In genomic region chr19:45485301-45486077, GRCh38 we compare ENCODE assay signal across 8 cellular contexts. TPM values are rescaled to one million over a fixed set of nuclear protein-coding genes. Genes with fewer than 3 reads are reported as not detected.
DNase-seq lines count a peak whose midpoint lies in the region; ATAC-seq, FAIRE-seq and TF ChIP-seq lines count a peak whose summit lies in the region.

No MANE protein-coding gene starts in this region.

- peak overlapping the region; percentile 88 for H3K27ac ChIP-seq in endodermal cell (ENCODE audit: low read depth, low read length)

- H3K9ac ChIP-seq in endodermal cell (ENCODE audit: extremely low read depth, low read length, poor library complexity, severe bottlenecking), result peak overlapping the region; percentile 64

- no peaks in the 10 kb centered on the region for H3K27me3 Mint-ChIP-seq in activated CD8-positive, alpha-beta memory T cell treated with anti-CD3 and anti-CD28 coated beads, Interleukin-2, amount 10 ng/mL, durations not matched to agents 7 days and 5 days
- H3K27me3 Mint-ChIP-seq in endodermal cell (ENCODE audit: insufficient read depth), result no peaks in the 10 kb centered on the region
- no peaks in the 10 kb centered on the region for H3K27me3 Mint-ChIP-seq in mesothelial cell of epicardium (ENCODE audit: low read depth)

- peaks cover 12% of the 10 kb centered on the region for H3K4me1 Mint-ChIP-seq in activated CD8-positive, alpha-beta memory T cell treated with anti-CD3 and anti-CD28 coated beads, Interleukin-2, amount 10 ng/mL, durations not matched to agents 7 days and 5 days
- no peaks in the 10 kb centered on the region for H3K4me1 Mint-ChIP-seq in endodermal cell
- no peaks in the 10 kb centered on the region for H3K4me1 Mint-ChIP-seq in mesothelial cell of epicardium

- in situ Hi-C loops in Caki2 (cut with HindIII; ENCODE audit: low pct_unique_long_range_greater_than_20kb, low sequenced_read_pairs), result no loop called here

- TF ChIP-seq CTCF in endodermal cell (conservative IDR thresholded peaks at IDR 0.05), result peak; percentile 76
- peak; percentile 93 for TF ChIP-seq CTCF in mesothelial cell of epicardium (IDR thresholded peaks at IDR 0.05; ENCODE audit: unreplicated experiment)

- no peaks in the 10 kb centered on the region for H3K36me3 Mint-ChIP-seq in activated CD8-positive, alpha-beta memory T cell treated with anti-CD3 and anti-CD28 coated beads, Interleukin-2, amount 10 ng/mL, durations not matched to agents 7 days and 5 days
- H3K36me3 Mint-ChIP-seq in endodermal cell (ENCODE audit: low read depth), result peaks cover 7% of the 10 kb centered on the region
- no peaks in the 10 kb centered on the region for H3K36me3 Mint-ChIP-seq in mesothelial cell of epicardium

- ATAC-seq in GM21367 (IDR thresholded peaks at IDR 0.05; ENCODE audit: unreplicated experiment), result peak; percentile 84
- peak; percentile 98 for ATAC-seq in activated CD8-positive, alpha-beta memory T cell treated with anti-CD3 and anti-CD28 coated beads, Interleukin-2, amount 10 ng/mL, durations not matched to agents 7 days and 5 days

- no peaks in the 10 kb centered on the region for H3K9me3 ChIP-seq in endodermal cell (ENCODE audit: control insufficient read depth, low read length)

- peak overlapping the region; percentile 81 for H3K4me3 ChIP-seq in endodermal cell (ENCODE audit: low read length)

- H3K27ac Mint-ChIP-seq in activated CD8-positive, alpha-beta memory T cell treated with anti-CD3 and anti-CD28 coated beads, Interleukin-2, amount 10 ng/mL, durations not matched to agents 7 days and 5 days, result peak overlapping the region; percentile 90
- H3K27ac Mint-ChIP-seq in endodermal cell (peak overlapping the region; percentile 96), mesothelial cell of epicardium (peak overlapping the region; percentile 91)

- H3K9me3 Mint-ChIP-seq in activated CD8-positive, alpha-beta memory T cell treated with anti-CD3 and anti-CD28 coated beads, Interleukin-2, amount 10 ng/mL, durations not matched to agents 7 days and 5 days (ENCODE audit: low read depth), result no peaks in the 10 kb centered on the region
- H3K9me3 Mint-ChIP-seq in endodermal cell (no peaks in the 10 kb centered on the region), mesothelial cell of epicardium (no peaks in the 10 kb centered on the region)

- DNase-seq in Caki2 (ENCODE audit: low read depth) (peak; percentile 87), HTR-8/SVneo (ENCODE audit: insufficient read length, low spot score) (peak; percentile 87), NOMO-1 (lab: John Stamatoyannopoulos, UW; ENCODE audit: unreplicated experiment in 2 of 2) (peak; percentile 89 to 93), endodermal cell (peak; percentile 99), mesothelial cell of epicardium (ENCODE audit: low spot score in 2 of 2, unreplicated experiment in 2 of 2) (peak; percentile 94 to 98)
- DNase-seq in activated CD8-positive, alpha-beta memory T cell treated with anti-CD3 and anti-CD28 coated beads, Interleukin-2, amount 10 ng/mL, durations not matched to agents 7 days and 5 days, result peak; percentile 99
- peak; percentile 91 to 95 for DNase-seq in stimulated activated CD8-positive, alpha-beta memory T cell treated with anti-CD3 and anti-CD28 coated beads, Interleukin-15, amount 100 ng/mL, for 4 hours (ENCODE audit: low read depth in 2 of 2)

- H3K4me1 ChIP-seq in endodermal cell (ENCODE audit: control insufficient read depth, insufficient read depth, low read length), result no peaks in the 10 kb centered on the region

- peak; percentile 78 for FAIRE-seq in HTR-8/SVneo (lab: Jason Lieb, UNC)

- H3K27me3 ChIP-seq in endodermal cell (ENCODE audit: control insufficient read depth, insufficient read depth, low read length, poor library complexity, severe bottlenecking), result no peaks in the 10 kb centered on the region

- peak overlapping the region; percentile 85 for H3K4me3 Mint-ChIP-seq in activated CD8-positive, alpha-beta memory T cell treated with anti-CD3 and anti-CD28 coated beads, Interleukin-2, amount 10 ng/mL, durations not matched to agents 7 days and 5 days
- H3K4me3 Mint-ChIP-seq in endodermal cell, result peak overlapping the region; percentile 76
- H3K4me3 Mint-ChIP-seq in mesothelial cell of epicardium, result peak overlapping the region; percentile 92

- CTCF ChIA-PET in activated CD8-positive, alpha-beta memory T cell treated with anti-CD3 and anti-CD28 coated beads, Interleukin-2, amount 10 ng/mL, durations not matched to agents 7 days and 5 days (lab: Charles Lee), result interaction anchor here (0.6 to 23.2 kb wide), 49 partner anchors 6 to 231 kb away, joined by 3 to 1113 read pairs (median 4); partner anchors contain the start of genes ERCC1, FOSB, OPA3 and PPM1N

- peaks cover 3% of the 10 kb centered on the region for H3K36me3 ChIP-seq in endodermal cell (ENCODE audit: control insufficient read depth, insufficient read depth, low read length)

- WGBS in endodermal cell (ENCODE audit: insufficient coverage in 1 of 2, insufficient read length in 1 of 2), 2 experiments, result 4 to 5% methylated on average over 17 to 35 of the region's 35 CpGs

RNA-seq across cellular contexts. Expression of gene RTN2, which starts 11.4 kb away (rescaled TPM):
- total RNA-seq in Caki2 (2014; rRNA removed; shearing (Covaris generic); ENCODE audit: low replicate concordance), result 15.1 and 18.0 TPM in 2 replicates
- total RNA-seq in activated CD8-positive, alpha-beta memory T cell treated with anti-CD3 and anti-CD28 coated beads, Interleukin-2, amount 10 ng/mL, durations not matched to agents 7 days and 5 days, result 1 to 10 TPM; 3.1 to 4.3 TPM
- total RNA-seq in endodermal cell (10 to 100 TPM; 15.7 to 18.5 TPM), mesothelial cell of epicardium (15.2 to 18.1 TPM (median 16.7 TPM) in 3 replicates)
- polyA plus RNA-seq in endodermal cell (2013, experiment 1 of 2), result 23.8 TPM
- 25.9 TPM for polyA plus RNA-seq in endodermal cell (2013, experiment 2 of 2)

RNA-seq across cellular contexts. Expression of gene PPM1N, which starts 12.8 kb away (rescaled TPM):
- total RNA-seq in Caki2 (2014; rRNA removed; shearing (Covaris generic); ENCODE audit: low replicate concordance), result 35.2 and 37.5 TPM in 2 replicates
- total RNA-seq in activated CD8-positive, alpha-beta memory T cell treated with anti-CD3 and anti-CD28 coated beads, Interleukin-2, amount 10 ng/mL, durations not matched to agents 7 days and 5 days, result 1 to 10 TPM; 4.3 to 4.5 TPM
- total RNA-seq in endodermal cell (1 to 10 TPM; 3.2 to 3.5 TPM), mesothelial cell of epicardium (0.38 to 0.60 TPM (median 0.59 TPM) in 3 replicates)
- polyA plus RNA-seq in endodermal cell (2013, experiment 1 of 2), result 2.6 TPM
- polyA plus RNA-seq in endodermal cell (2013, experiment 2 of 2), result 1.9 TPM

RNA-seq across cellular contexts. Expression of gene FOSB, which starts 17.7 kb away (rescaled TPM):
- total RNA-seq in Caki2 (2014; rRNA removed; shearing (Covaris generic); ENCODE audit: low replicate concordance), result 2.5 and 3.2 TPM in 2 replicates
- 10 to 100 TPM in 1 of 2 experiments, 1 to 10 TPM in 1; 5.6 to 98.6 TPM for total RNA-seq in activated CD8-positive, alpha-beta memory T cell treated with anti-CD3 and anti-CD28 coated beads, Interleukin-2, amount 10 ng/mL, durations not matched to agents 7 days and 5 days
- total RNA-seq in endodermal cell, result 1 to 10 TPM; 1.6 to 3.0 TPM
- polyA plus RNA-seq in endodermal cell (2013, experiment 1 of 2), result 1.6 TPM
- 1.4 TPM for polyA plus RNA-seq in endodermal cell (2013, experiment 2 of 2)
- 272 to 287 TPM (median 278 TPM) in 3 replicates for total RNA-seq in mesothelial cell of epicardium

RNA-seq across cellular contexts. Expression of gene VASP, which starts 21.8 kb away (rescaled TPM):
- total RNA-seq in Caki2 (2014; rRNA removed; shearing (Covaris generic); ENCODE audit: low replicate concordance), result 98.9 and 123 TPM in 2 replicates
- total RNA-seq in activated CD8-positive, alpha-beta memory T cell treated with anti-CD3 and anti-CD28 coated beads, Interleukin-2, amount 10 ng/mL, durations not matched to agents 7 days and 5 days, result 100 to 1,000 TPM; 223 to 308 TPM
- total RNA-seq in endodermal cell (100 to 1,000 TPM; 134 to 144 TPM), mesothelial cell of epicardium (49.3 to 54.8 TPM (median 53.8 TPM) in 3 replicates)
- polyA plus RNA-seq in endodermal cell (2013, experiment 1 of 2), result 54.2 TPM
- polyA plus RNA-seq in endodermal cell (2013, experiment 2 of 2), result 55.2 TPM

Comparison
In these comparisons a context has a peak if more than half of its experiments do, and no peak if none do; other contexts are left out.
1. Peak in every context shown above with its lines: DNase-seq, ATAC-seq, H3K4me3 ChIP-seq and H3K27ac ChIP-seq.